ENCODE assay signal across 33 cellular contexts in the genomic region with DNA sequence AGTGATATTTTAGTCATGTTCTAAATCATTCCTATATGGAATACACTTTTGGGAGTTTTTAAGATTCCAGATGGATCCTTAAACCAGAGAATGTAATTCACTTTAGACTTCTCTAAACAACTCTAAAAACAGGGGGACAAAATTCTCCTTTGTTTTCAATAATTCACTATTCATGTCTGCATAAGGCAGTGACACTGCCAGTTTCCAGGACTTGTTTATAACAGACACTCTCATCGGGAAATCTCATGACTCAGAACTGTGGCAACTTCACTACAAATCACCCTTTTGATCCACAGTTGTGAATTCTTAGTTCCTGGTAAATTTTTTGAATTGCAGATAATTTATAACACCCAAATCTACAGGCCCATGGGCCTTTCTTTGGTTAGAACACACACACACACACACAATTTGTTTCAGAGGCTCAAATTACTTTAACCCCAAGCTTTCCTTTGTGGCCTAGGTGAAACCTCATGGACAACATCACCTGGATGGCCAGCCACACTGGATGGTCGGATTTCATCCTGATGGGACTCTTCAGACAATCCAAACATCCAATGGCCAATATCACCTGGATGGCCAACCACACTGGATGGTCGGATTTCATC. TPM values are rescaled to one million over a fixed set of nuclear protein-coding genes. Genes with fewer than 3 reads are reported as not detected.
"Had no signal": no experiment of that assay in that cellular context is flagged by ENCODE, and none has a peak within 500 bp of the region (broad histone marks: within the 10 kb centered on the region; RNA-seq: fewer than 3 reads in every experiment).

A gene with protein sequence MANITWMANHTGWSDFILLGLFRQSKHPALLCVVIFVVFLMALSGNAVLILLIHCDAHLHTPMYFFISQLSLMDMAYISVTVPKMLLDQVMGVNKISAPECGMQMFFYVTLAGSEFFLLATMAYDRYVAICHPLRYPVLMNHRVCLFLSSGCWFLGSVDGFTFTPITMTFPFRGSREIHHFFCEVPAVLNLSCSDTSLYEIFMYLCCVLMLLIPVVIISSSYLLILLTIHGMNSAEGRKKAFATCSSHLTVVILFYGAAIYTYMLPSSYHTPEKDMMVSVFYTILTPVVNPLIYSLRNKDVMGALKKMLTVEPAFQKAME (plus strand): TSS at position 555 of the 605 bp plus-strand sequence. CDS start 0 bp downstream, at position 555.

- H3K9me3 ChIP-seq: neutrophil, prostate gland, sigmoid colon, suprapubic skin had no signal

- H3K27ac ChIP-seq: ascending aorta, cardiac muscle cell, heart right ventricle, left lung, neutrophil, prostate gland, sigmoid colon, suprapubic skin, VCaP had no signal

- H3K4me3 ChIP-seq: ascending aorta, cardiac muscle cell, heart right ventricle, left lung, lung, prostate gland, sigmoid colon, suprapubic skin, tibial nerve had no signal

- H3K27me3 ChIP-seq: ascending aorta, cardiac muscle cell, left lung, neutrophil, sigmoid colon, suprapubic skin, tibial nerve had no signal

- ATAC-seq: activated CD4-positive, CD25-positive, alpha-beta regulatory T cell treated with anti-CD3 and anti-CD28 coated beads, Interleukin-2, amount 50 U/mL, for 24 hours; esophagus mucosa; heart right ventricle; left lung; stimulated activated memory B cell treated with anti-CD40 and anti-IgM and Interleukin-4, amounts not matched to agents 10 μg/mL and 1 μg/mL and 100 μg/mL, for 72 hours; stimulated activated naive CD8-positive, alpha-beta T cell treated with anti-CD3 and anti-CD28 coated beads, Interleukin-15, amount 100 ng/mL, for 72 hours had no signal

- H3K4me1 ChIP-seq: ascending aorta, heart right ventricle, left lung, prostate gland, sigmoid colon, suprapubic skin, tibial nerve had no signal

- H3K36me3 ChIP-seq: ascending aorta, cardiac muscle cell, heart right ventricle, left lung, neutrophil, prostate gland, sigmoid colon, suprapubic skin, tibial nerve had no signal

- DNase-seq: activated CD4-positive, alpha-beta T cell treated with anti-CD3 and anti-CD28 coated beads for 48 hours; activated CD4-positive, alpha-beta T cell treated with anti-CD3 and anti-CD28 coated beads, Interleukin-2, amount 50 U/mL, for 48 hours; activated CD8-positive, alpha-beta memory T cell treated with anti-CD3 and anti-CD28 coated beads for 24 hours; activated effector memory CD4-positive, alpha-beta T cell treated with Interleukin-2 at 50 U/mL for 16 hours; activated naive CD4-positive, alpha-beta T cell treated with Interleukin-2 at 50 U/mL for 16 hours; endodermal cell; foreskin fibroblast; heart right ventricle; kidney glomerular epithelial cell; left lung; naive B cell; nephron progenitor cell; sigmoid colon; small intestine; stimulated activated CD4-positive, alpha-beta T cell treated with anti-CD3 and anti-CD28 coated beads, Interleukin-4, amount 100 ng/mL, for 24 hours; stimulated activated CD8-positive, alpha-beta memory T cell treated with anti-CD3 and anti-CD28 coated beads, Interleukin-4, amount 100 ng/mL, for 48 hours; stimulated activated naive CD8-positive, alpha-beta T cell treated with anti-CD3 and anti-CD28 coated beads, Interleukin-15, amount 100 ng/mL, for 72 hours; T-helper 9 cell had no signal

RNA-seq across cellular contexts. Expression of the gene that starts here (rescaled TPM):
- total RNA-seq: ascending aorta, cardiac muscle cell, cerebellum, endodermal cell, esophagus mucosa, glomerular endothelial cell, heart right ventricle, left lung, lung, osteocyte, prostate gland, sigmoid colon, suprapubic skin, tibial nerve, ureter had no signal
